ENCODE assay signal across 8 cellular contexts in genomic region chr20:17682889-17683198, GRCh38. TPM values are rescaled to one million over a fixed set of nuclear protein-coding genes. Genes with fewer than 3 reads are reported as not detected.
DNase-seq lines count a peak whose midpoint lies in the region; ATAC-seq and TF ChIP-seq lines count a peak whose summit lies in the region.

No MANE protein-coding gene starts in this region.

- CTCF ChIA-PET in AG04449 (lab: Yijun Ruan, JAX): interaction anchor here (0.8 to 9.2 kb wide), 41 partner anchors 8 to 314 kb away, joined by 3 to 140 read pairs (median 5); partner anchors contain the start of gene BANF2

- TF ChIP-seq CTCF in AG04449 (IDR thresholded peaks at IDR 0.05; ENCODE audit: insufficient read depth, low read length, missing control alignments) (no peak), chondrocyte (IDR thresholded peaks at IDR 0.05) (peak; percentile 50)

- H3K36me3 Mint-ChIP-seq in chondrocyte (ENCODE audit: low read depth) (peaks cover 18% of the 10 kb centered on the region), naive B cell (peaks cover 0 to 22% of the 10 kb centered on the region in 2 donors)

- H3K9me3 Mint-ChIP-seq in chondrocyte (ENCODE audit: low read depth) (peaks cover 11% of the 10 kb centered on the region), naive B cell (peaks cover 0 to 8% (median 3%) of the 10 kb centered on the region in 7 donors)

- peak overlapping the region; percentile 67 for H3K4me3 ChIP-seq in AG04449 (ENCODE audit: low read depth, low read length)
- peak overlapping the region; percentile 66 for H3K4me3 ChIP-seq in Jurkat, Clone E6-1 (ENCODE audit: low read length)

- H3K27me3 Mint-ChIP-seq in chondrocyte (ENCODE audit: low read depth) (peaks cover 16% of the 10 kb centered on the region), naive B cell (peaks cover 14 to 42% (median 35%) of the 10 kb centered on the region in 3 donors)

- H3K4me1 Mint-ChIP-seq in chondrocyte (ENCODE audit: low read depth): peaks cover 33% of the 10 kb centered on the region
- H3K4me1 Mint-ChIP-seq in naive B cell: peaks cover 21 to 32% (median 24%) of the 10 kb centered on the region in 3 donors

- DNase-seq in AG04449 (ENCODE audit: low read depth, low spot score) (no peak), chondrocyte (ENCODE audit: low spot score) (no peak), naive B cell (no peak), NCI-H2171 (lab: John Stamatoyannopoulos, UW) (no peak), NCI-H446 treated with DMSO at 0.1 percent for 48 hours (lab: John Stamatoyannopoulos, UW) (no peak), SIG-M5 treated with dmso at 0.1 percent for 504 hours (lab: John Stamatoyannopoulos, UW; ENCODE audit: unreplicated experiment) (no peak), hippocampal formation (lab: John Stamatoyannopoulos, UW) (no peak)
- no peak for DNase-seq in Jurkat, Clone E6-1 (ENCODE audit: low read depth, low spot score)

- POLR2A ChIA-PET in AG04449 (lab: Yijun Ruan, JAX): interaction anchor here (0.6 to 2.9 kb wide), 34 partner anchors 9 to 285 kb away, joined by 3 to 35 read pairs (median 6); partner anchors contain the start of genes DSTN, MGME1 and SNX5

- peak overlapping the region; percentile 70 for H3K4me3 Mint-ChIP-seq in chondrocyte (ENCODE audit: unreplicated experiment)
- peak overlapping the region; percentile 81 to 94 (median 91) for H3K4me3 Mint-ChIP-seq in naive B cell

- ATAC-seq in naive B cell (ENCODE audit: low read depth in 2 of 2): no peak

- H3K27ac Mint-ChIP-seq in chondrocyte (ENCODE audit: unreplicated experiment) (peak overlapping the region; percentile 61), naive B cell (peak overlapping the region in 5 of 6 donors; percentile 49 to 95 (median 92))

RNA-seq across cellular contexts. Expression of gene RRBP1, which starts 0.8 kb away (rescaled TPM):
- 18.7 TPM for polyA plus RNA-seq in Jurkat, Clone E6-1 (2012; ENCODE audit: insufficient read depth, insufficient read length)
- 459 to 621 TPM (median 460 TPM) in 3 replicates for total RNA-seq in chondrocyte
- 10 to 100 TPM in 1 of 6 donors, 1 to 10 TPM in 4, under 1 TPM in 1; 1.00 to 12.2 (median 2.1) TPM for polyA plus RNA-seq in naive B cell (ENCODE audit: low read depth in 6 of 6)

RNA-seq across cellular contexts. Expression of gene BANF2, which starts 16.9 kb away (rescaled TPM):
- not detected for polyA plus RNA-seq in Jurkat, Clone E6-1 (2012; ENCODE audit: insufficient read depth, insufficient read length)
- total RNA-seq in chondrocyte: not detected in 3 replicates
- not detected for polyA plus RNA-seq in naive B cell (ENCODE audit: low read depth in 6 of 6)
